Comparison of ENCODE assay signal across 8 cellular contexts in the genomic region with DNA sequence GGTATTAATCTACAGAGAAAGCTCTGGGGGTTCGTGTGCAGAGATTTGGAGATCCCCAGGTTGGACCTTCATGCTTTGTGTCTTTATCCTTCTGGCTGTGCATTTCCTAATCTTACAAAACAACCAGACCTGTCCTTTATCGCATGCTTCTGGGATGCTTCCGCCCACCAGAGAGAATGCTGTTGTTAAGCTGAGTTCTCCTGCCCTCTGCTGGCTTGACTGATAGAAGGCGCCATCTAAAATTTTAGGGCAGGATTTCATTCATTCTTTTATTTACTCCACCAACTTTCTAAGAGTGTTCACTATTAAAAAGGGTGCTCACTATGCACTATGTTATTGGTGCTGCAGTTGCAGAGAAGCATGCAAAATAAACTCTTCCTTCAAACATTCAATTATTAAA. TPM values are rescaled to one million over a fixed set of nuclear protein-coding genes. Genes with fewer than 3 reads are reported as not detected.
DNase-seq lines count a peak whose midpoint lies in the region; ATAC-seq and TF ChIP-seq lines count a peak whose summit lies in the region.

No MANE protein-coding gene starts in this region.

- H4K91ac ChIP-seq in trophoblast cell (ENCODE audit: low read depth, low read length), result no peak overlapping the region

- intact Hi-C loops in activated CD4-positive, alpha-beta memory T cell treated with anti-CD3 and anti-CD28 coated beads for 36 hours (cut with micrococcal nuclease), result loop anchor here (1.0 to 2.0 kb wide), 4 partner anchors 35 to 458 kb away; no protein-coding TSS in a partner anchor

- no CpG with 5 or more reads among the region's 4 CpGs for WGBS in trophoblast cell (ENCODE audit: extremely low coverage, insufficient coverage, insufficient read length)

- H3K27ac ChIP-seq in trophoblast cell (ENCODE audit: low read depth, low read length), result no peak overlapping the region

- H3K4me2 ChIP-seq in trophoblast cell (ENCODE audit: low read length), result no peak overlapping the region

- H3K4me1 ChIP-seq in trophoblast cell (ENCODE audit: control insufficient read depth in 1 of 2, insufficient read depth in 2 of 2, low read length in 2 of 2), result peaks cover 0 to 1% of the 10 kb centered on the region in 2 experiments

- peaks cover 1% of the 10 kb centered on the region for H3K9me3 ChIP-seq in trophoblast cell (ENCODE audit: insufficient read depth, low read depth, low read length)

- ATAC-seq in GM21381 (IDR thresholded peaks at IDR 0.05; ENCODE audit: unreplicated experiment), result no peak
- no peak for ATAC-seq in GM18858 (IDR thresholded peaks at IDR 0.05; ENCODE audit: unreplicated experiment)

- no peak overlapping the region for H3K9ac ChIP-seq in trophoblast cell (ENCODE audit: low read length)

- no peaks in the 10 kb centered on the region for H3K79me1 ChIP-seq in trophoblast cell (ENCODE audit: low read length)

- H3K4me1 Mint-ChIP-seq in activated CD4-positive, alpha-beta memory T cell treated with anti-CD3 and anti-CD28 coated beads for 36 hours (ENCODE audit: low read depth), result no peaks in the 10 kb centered on the region

- no peak overlapping the region for H4K8ac ChIP-seq in trophoblast cell (ENCODE audit: low read depth, low read length)

- H3K9me3 Mint-ChIP-seq in activated CD4-positive, alpha-beta memory T cell treated with anti-CD3 and anti-CD28 coated beads for 36 hours, result no peaks in the 10 kb centered on the region

- CTCF ChIA-PET in activated CD4-positive, alpha-beta memory T cell treated with anti-CD3 and anti-CD28 coated beads for 36 hours (lab: Charles Lee), result interaction anchor here (0.6 to 11.1 kb wide), 46 partner anchors 11 to 1764 kb away, joined by 3 to 515 read pairs (median 6); partner anchors contain the start of genes RTP4 and SST

- no peak overlapping the region for H3K23ac ChIP-seq in trophoblast cell (ENCODE audit: low read length)

- H3K18ac ChIP-seq in trophoblast cell (ENCODE audit: low read length), result no peak overlapping the region

- H3K36me3 ChIP-seq in trophoblast cell (ENCODE audit: control insufficient read depth in 1 of 2, insufficient read depth in 2 of 2, low read length in 2 of 2), result no peaks in the 10 kb centered on the region

- H4K12ac ChIP-seq in trophoblast cell (ENCODE audit: low read depth, low read length), result no peak overlapping the region

- no peak overlapping the region for H3K4ac ChIP-seq in trophoblast cell (ENCODE audit: low read depth, low read length)

- POLR2A ChIA-PET in activated CD4-positive, alpha-beta memory T cell treated with anti-CD3 and anti-CD28 coated beads for 36 hours (lab: Charles Lee), result interaction anchor here (0.6 to 1.4 kb wide), 2 partner anchors 361 to 1272 kb away, joined by 3 to 4 read pairs; no protein-coding TSS in a partner anchor

- H2BK5ac ChIP-seq in trophoblast cell (ENCODE audit: low read depth, low read length, poor library complexity), result no peak overlapping the region

- peaks cover 34% of the 10 kb centered on the region for H3K27me3 Mint-ChIP-seq in activated CD4-positive, alpha-beta memory T cell treated with anti-CD3 and anti-CD28 coated beads for 36 hours

- H3K27ac Mint-ChIP-seq in activated CD4-positive, alpha-beta memory T cell treated with anti-CD3 and anti-CD28 coated beads for 36 hours, result no peak overlapping the region

- H2AK5ac ChIP-seq in trophoblast cell (ENCODE audit: low read length), result no peak overlapping the region

- no peaks in the 10 kb centered on the region for H3K79me2 ChIP-seq in trophoblast cell (ENCODE audit: control insufficient read depth, insufficient read depth, low read length, poor library complexity)

- in situ Hi-C loops in GM13976 (cut with MboI; ENCODE audit: low sequenced_read_pairs, unreplicated experiment), result loop anchor here (5.0 kb wide), 1 partner anchor 362 kb away; no protein-coding TSS in a partner anchor

- H2BK120ac ChIP-seq in trophoblast cell (ENCODE audit: insufficient read depth, low read length, poor library complexity), result no peak overlapping the region

- no peak overlapping the region for H3K4me3 Mint-ChIP-seq in activated CD4-positive, alpha-beta memory T cell treated with anti-CD3 and anti-CD28 coated beads for 36 hours

- no peak overlapping the region for H2AFZ ChIP-seq in trophoblast cell (ENCODE audit: insufficient read depth, low read length, poor library complexity)

- no peak overlapping the region for H2BK12ac ChIP-seq in trophoblast cell (ENCODE audit: low read length)

- no peak overlapping the region for H3K4me3 ChIP-seq in trophoblast cell (ENCODE audit: low read depth, low read length)

- peak; percentile 30 for TF ChIP-seq CTCF in GM13976 (IDR thresholded peaks at IDR 0.05; ENCODE audit: borderline replicate concordance, control extremely low read depth, extremely low read depth, insufficient read depth, missing control alignments)

- no peak overlapping the region for H3K14ac ChIP-seq in trophoblast cell (ENCODE audit: low read length)

- peak; percentile 66 for DNase-seq in AG08396 (ENCODE audit: low spot score)
- DNase-seq in GM13976 (ENCODE audit: low spot score), result no peak
- DNase-seq in NCI-H2171 treated with DMSO at 0.1 percent for 48 hours (lab: John Stamatoyannopoulos, UW), result peak; percentile 52
- peak; percentile 45 for DNase-seq in activated CD4-positive, alpha-beta memory T cell treated with anti-CD3 and anti-CD28 coated beads for 36 hours
- DNase-seq in germinal center (ENCODE audit: low spot score), result peak; percentile 33
- peak; percentile 48 to 72 for DNase-seq in trophoblast cell

- H3K36me3 Mint-ChIP-seq in activated CD4-positive, alpha-beta memory T cell treated with anti-CD3 and anti-CD28 coated beads for 36 hours, result no peaks in the 10 kb centered on the region

- H3K27me3 ChIP-seq in trophoblast cell (ENCODE audit: insufficient read depth, low read length), result no peaks in the 10 kb centered on the region

RNA-seq across cellular contexts. Expression of gene SST, which starts 8.7 kb away (rescaled TPM):
- total RNA-seq in activated CD4-positive, alpha-beta memory T cell treated with anti-CD3 and anti-CD28 coated beads for 36 hours, result not detected
- polyA plus RNA-seq in trophoblast cell (2013), result 1.00 and 1.0 TPM in 2 replicates

RNA-seq across cellular contexts. Expression of gene RTP2, which starts 23.5 kb away (rescaled TPM):
- not detected for total RNA-seq in activated CD4-positive, alpha-beta memory T cell treated with anti-CD3 and anti-CD28 coated beads for 36 hours
- not detected in 2 replicates for polyA plus RNA-seq in trophoblast cell (2013)
